Comparison of ENCODE assay signal across 8 cellular contexts in the genomic region with DNA sequence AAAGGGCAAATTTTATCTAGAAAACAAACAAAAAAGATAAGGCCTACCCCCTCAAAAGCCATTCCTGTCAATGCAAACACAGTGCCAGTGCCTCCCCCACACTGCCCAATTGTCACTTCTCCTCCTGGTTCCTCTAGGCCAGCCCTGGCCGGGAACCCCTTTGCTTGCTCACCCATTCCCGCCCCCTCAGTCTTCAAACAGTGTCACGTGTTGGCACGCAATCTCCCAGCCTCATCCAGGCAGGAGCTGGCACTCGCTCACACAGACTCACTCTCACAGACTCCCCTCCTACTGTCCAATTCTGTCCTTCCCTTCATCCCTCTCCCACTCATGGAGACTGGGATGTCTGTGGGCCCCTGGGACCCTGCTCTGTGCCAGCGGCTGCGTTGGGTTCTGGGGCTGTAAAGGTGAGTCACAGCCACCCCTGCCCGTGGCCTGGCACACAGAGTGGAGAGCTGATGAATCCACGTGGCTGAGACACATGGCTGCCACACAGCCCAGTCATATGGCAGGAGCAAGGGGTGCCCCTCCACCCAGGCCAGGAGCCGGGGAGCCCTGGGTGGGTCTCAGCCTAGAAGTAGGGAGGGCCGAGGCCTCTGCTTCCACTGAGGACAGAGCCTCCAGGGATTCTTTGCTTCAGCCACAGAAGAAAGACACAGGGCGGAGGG. TPM values are rescaled to one million over a fixed set of nuclear protein-coding genes. Genes with fewer than 3 reads are reported as not detected.
DNase-seq lines count a peak whose midpoint lies in the region; ATAC-seq lines count a peak whose summit lies in the region.

No MANE protein-coding gene starts in this region.

- in situ Hi-C loops in ACHN (cut with HindIII; ENCODE audit: low pct_ligation_motif_present, low pct_unique_long_range_greater_than_20kb, low sequenced_read_pairs), result no loop called here

- peaks cover 23% of the 10 kb centered on the region for H3K36me3 Mint-ChIP-seq in activated T-helper 1 cell treated with anti-CD3 and anti-CD28 coated beads, Interleukin-12 subunit alpha, Interleukin-12 subunit beta, Interleukin-2, Interleukin-4 antibody, amounts not matched to agents 30 ng/mL and 10 ng/mL and 1 ng/mL, durations not matched to agents 14 hours and 24 hours and 36 hours (ENCODE audit: low read depth)

- peak; percentile 49 for DNase-seq in ACHN
- peak; percentile 73 for DNase-seq in HK-2 (ENCODE audit: unreplicated experiment)
- no peak for DNase-seq in activated T-helper 1 cell treated with anti-CD3 and anti-CD28 coated beads, Interleukin-12 subunit alpha, Interleukin-12 subunit beta, Interleukin-2, Interleukin-4 antibody, amounts not matched to agents 30 ng/mL and 10 ng/mL and 1 ng/mL, durations not matched to agents 14 hours and 24 hours and 36 hours (ENCODE audit: low spot score)
- DNase-seq in left cardiac atrium, result peak; percentile 83
- DNase-seq in stimulated activated CD8-positive, alpha-beta memory T cell treated with anti-CD3 and anti-CD28 coated beads, Interleukin-4, amount 100 ng/mL, for 48 hours, result peak; percentile 43

- intact Hi-C loops in activated T-helper 1 cell treated with anti-CD3 and anti-CD28 coated beads, Interleukin-12 subunit alpha, Interleukin-12 subunit beta, Interleukin-2, Interleukin-4 antibody, amounts not matched to agents 30 ng/mL and 10 ng/mL and 1 ng/mL, durations not matched to agents 14 hours and 24 hours and 36 hours (cut with micrococcal nuclease), result loop anchor here (5.0 kb wide), 1 partner anchor 541 kb away; a partner anchor contains a TSS
- intact Hi-C loops in left cardiac atrium (cut with DNase I), result loop anchor here in 1 of 2 donors (10.0 kb wide), 1 partner anchor 61 kb away; a partner anchor contains a TSS

- peak overlapping the region; percentile 35 for H3K4me3 Mint-ChIP-seq in activated T-helper 1 cell treated with anti-CD3 and anti-CD28 coated beads, Interleukin-12 subunit alpha, Interleukin-12 subunit beta, Interleukin-2, Interleukin-4 antibody, amounts not matched to agents 30 ng/mL and 10 ng/mL and 1 ng/mL, durations not matched to agents 14 hours and 24 hours and 36 hours

- no peaks in the 10 kb centered on the region for H3K27me3 Mint-ChIP-seq in activated T-helper 1 cell treated with anti-CD3 and anti-CD28 coated beads, Interleukin-12 subunit alpha, Interleukin-12 subunit beta, Interleukin-2, Interleukin-4 antibody, amounts not matched to agents 30 ng/mL and 10 ng/mL and 1 ng/mL, durations not matched to agents 14 hours and 24 hours and 36 hours (ENCODE audit: insufficient read depth)

- peaks cover 46% of the 10 kb centered on the region for H3K4me1 Mint-ChIP-seq in activated T-helper 1 cell treated with anti-CD3 and anti-CD28 coated beads, Interleukin-12 subunit alpha, Interleukin-12 subunit beta, Interleukin-2, Interleukin-4 antibody, amounts not matched to agents 30 ng/mL and 10 ng/mL and 1 ng/mL, durations not matched to agents 14 hours and 24 hours and 36 hours (ENCODE audit: low read depth)

- ATAC-seq in left cardiac atrium, result peak; percentile 43 to 65
- ATAC-seq in GM21526 (IDR thresholded peaks at IDR 0.05; ENCODE audit: low FRiP score, unreplicated experiment), result no peak
- no peak for ATAC-seq in GM18868 (IDR thresholded peaks at IDR 0.05; ENCODE audit: unreplicated experiment)
- ATAC-seq in GM21390 (IDR thresholded peaks at IDR 0.05; ENCODE audit: unreplicated experiment), result no peak

- no peaks in the 10 kb centered on the region for H3K9me3 Mint-ChIP-seq in activated T-helper 1 cell treated with anti-CD3 and anti-CD28 coated beads, Interleukin-12 subunit alpha, Interleukin-12 subunit beta, Interleukin-2, Interleukin-4 antibody, amounts not matched to agents 30 ng/mL and 10 ng/mL and 1 ng/mL, durations not matched to agents 14 hours and 24 hours and 36 hours

- peak overlapping the region; percentile 79 for H3K27ac Mint-ChIP-seq in activated T-helper 1 cell treated with anti-CD3 and anti-CD28 coated beads, Interleukin-12 subunit alpha, Interleukin-12 subunit beta, Interleukin-2, Interleukin-4 antibody, amounts not matched to agents 30 ng/mL and 10 ng/mL and 1 ng/mL, durations not matched to agents 14 hours and 24 hours and 36 hours

RNA-seq across cellular contexts. Expression of a gene that starts 54.8 kb away (rescaled TPM):
- total RNA-seq in activated T-helper 1 cell treated with anti-CD3 and anti-CD28 coated beads, Interleukin-12 subunit alpha, Interleukin-12 subunit beta, Interleukin-2, Interleukin-4 antibody, amounts not matched to agents 30 ng/mL and 10 ng/mL and 1 ng/mL, durations not matched to agents 14 hours and 24 hours and 36 hours, result 36.6 and 37.5 TPM in 2 replicates
- total RNA-seq in left cardiac atrium, result 10 to 100 TPM; 19.4 to 20.2 TPM

Comparison
In these comparisons a context has a peak if more than half of its experiments do, and no peak if none do; other contexts are left out.
1. ATAC-seq: peak in left cardiac atrium (2 of 2); none in GM21526 (single experiment), GM18868 (single experiment) and GM21390 (single experiment).